8 cellular contexts compared by ENCODE assay signal in genomic region chr19:2475702-2476450, GRCh38.
DNase-seq lines count a peak whose midpoint lies in the region; ATAC-seq and TF ChIP-seq lines count a peak whose summit lies in the region.

A gene with protein sequence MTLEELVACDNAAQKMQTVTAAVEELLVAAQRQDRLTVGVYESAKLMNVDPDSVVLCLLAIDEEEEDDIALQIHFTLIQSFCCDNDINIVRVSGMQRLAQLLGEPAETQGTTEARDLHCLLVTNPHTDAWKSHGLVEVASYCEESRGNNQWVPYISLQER (plus strand): TSS chr19:2476127. CDS start chr19:2476359, 232 bp downstream.

- ATAC-seq in GM19043 (IDR thresholded peaks at IDR 0.05; ENCODE audit: low read depth, unreplicated experiment) (peak; percentile 39), HG03442 (IDR thresholded peaks at IDR 0.05; ENCODE audit: unreplicated experiment) (peak; percentile 56)

- peak within 1 kb of the TSS; percentile 99 for H3K4me3 ChIP-seq in choroid plexus epithelial cell (ENCODE audit: low read depth, low read length)

- DNase-seq in AML-193 (lab: John Stamatoyannopoulos, UW): peak; percentile 94 to 95
- DNase-seq in NCI-H526 (lab: John Stamatoyannopoulos, UW): peak; percentile 64 to 87
- DNase-seq in activated CD4-positive, alpha-beta T cell treated with anti-CD3 and anti-CD28 coated beads for 4 hours: peak; percentile 98 to 99
- DNase-seq in choroid plexus epithelial cell (ENCODE audit: low read depth): peak; percentile 99
- DNase-seq in kidney tubule cell (ENCODE audit: low spot score): peak; percentile 98
- DNase-seq in stimulated activated CD4-positive, alpha-beta T cell treated with anti-CD3 and anti-CD28 coated beads, Interleukin-1b, Interleukin-23, amount 100 ng/mL, for 1 hour (ENCODE audit: low read depth in 2 of 2): peak; percentile 91 to 95

- no peak for TF ChIP-seq CTCF in choroid plexus epithelial cell (conservative IDR thresholded peaks at IDR 0.05; ENCODE audit: low read depth, low read length)

Comparison
In these comparisons a context has a peak if more than half of its experiments do, and no peak if none do; other contexts are left out.
1. Peak in every context shown above with its lines: DNase-seq, ATAC-seq and H3K4me3 ChIP-seq.